Comparison of ENCODE assay signal across 1 cellular context in the genomic region with DNA sequence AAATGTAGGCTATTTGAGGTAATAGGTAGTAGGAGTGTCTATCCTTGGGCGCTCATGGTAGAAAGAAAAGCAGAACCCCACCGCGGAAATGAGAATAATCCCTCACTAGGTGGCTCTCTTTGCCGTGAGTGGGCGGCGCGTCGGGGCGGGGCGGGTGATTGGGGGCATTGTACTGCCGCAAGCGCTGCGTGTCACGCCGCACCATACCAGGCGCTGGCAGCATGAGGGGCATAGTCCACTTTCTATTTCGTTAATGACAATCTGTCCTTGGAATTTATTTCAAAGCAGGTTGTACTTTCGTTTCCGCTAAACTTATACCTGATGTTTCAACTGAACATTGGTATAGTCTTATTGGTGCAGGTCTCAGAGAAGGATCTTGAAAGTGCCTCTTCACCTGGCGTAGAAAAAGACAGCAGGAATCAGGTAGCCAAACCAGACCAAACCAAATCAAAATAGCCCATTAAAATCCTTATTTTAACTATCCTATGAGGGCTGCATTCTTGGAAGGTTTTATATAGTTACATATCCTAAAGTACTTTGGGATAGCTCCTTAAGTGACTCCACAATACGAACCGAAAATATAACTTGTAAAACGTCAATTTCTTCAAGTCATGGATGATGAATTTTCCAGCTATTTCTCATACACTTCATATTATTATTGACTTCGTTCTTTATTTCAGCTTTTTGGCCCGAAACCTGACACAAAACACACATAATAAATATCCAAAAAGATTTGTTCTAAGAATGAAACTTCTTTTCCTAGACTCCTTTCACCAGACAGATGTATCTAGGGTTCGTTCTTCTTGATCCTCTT.
TF ChIP-seq lines count a peak whose summit lies in the region.

No MANE protein-coding gene starts in this region.

TF ChIP-seq in HepG2, 621 proteins besides CTCF, POLR2A, EP300 and RAD21 (continued from another document and continues in another):
- TF ChIP-seq, protein P1, sequence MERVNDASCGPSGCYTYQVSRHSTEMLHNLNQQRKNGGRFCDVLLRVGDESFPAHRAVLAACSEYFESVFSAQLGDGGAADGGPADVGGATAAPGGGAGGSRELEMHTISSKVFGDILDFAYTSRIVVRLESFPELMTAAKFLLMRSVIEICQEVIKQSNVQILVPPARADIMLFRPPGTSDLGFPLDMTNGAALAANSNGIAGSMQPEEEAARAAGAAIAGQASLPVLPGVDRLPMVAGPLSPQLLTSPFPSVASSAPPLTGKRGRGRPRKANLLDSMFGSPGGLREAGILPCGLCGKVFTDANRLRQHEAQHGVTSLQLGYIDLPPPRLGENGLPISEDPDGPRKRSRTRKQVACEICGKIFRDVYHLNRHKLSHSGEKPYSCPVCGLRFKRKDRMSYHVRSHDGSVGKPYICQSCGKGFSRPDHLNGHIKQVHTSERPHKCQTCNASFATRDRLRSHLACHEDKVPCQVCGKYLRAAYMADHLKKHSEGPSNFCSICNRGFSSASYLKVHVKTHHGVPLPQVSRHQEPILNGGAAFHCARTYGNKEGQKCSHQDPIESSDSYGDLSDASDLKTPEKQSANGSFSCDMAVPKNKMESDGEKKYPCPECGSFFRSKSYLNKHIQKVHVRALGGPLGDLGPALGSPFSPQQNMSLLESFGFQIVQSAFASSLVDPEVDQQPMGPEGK (CRISPR knock-in tag; IDR thresholded peaks at IDR 0.05), result peak; percentile 93
- TF ChIP-seq, protein P2, sequence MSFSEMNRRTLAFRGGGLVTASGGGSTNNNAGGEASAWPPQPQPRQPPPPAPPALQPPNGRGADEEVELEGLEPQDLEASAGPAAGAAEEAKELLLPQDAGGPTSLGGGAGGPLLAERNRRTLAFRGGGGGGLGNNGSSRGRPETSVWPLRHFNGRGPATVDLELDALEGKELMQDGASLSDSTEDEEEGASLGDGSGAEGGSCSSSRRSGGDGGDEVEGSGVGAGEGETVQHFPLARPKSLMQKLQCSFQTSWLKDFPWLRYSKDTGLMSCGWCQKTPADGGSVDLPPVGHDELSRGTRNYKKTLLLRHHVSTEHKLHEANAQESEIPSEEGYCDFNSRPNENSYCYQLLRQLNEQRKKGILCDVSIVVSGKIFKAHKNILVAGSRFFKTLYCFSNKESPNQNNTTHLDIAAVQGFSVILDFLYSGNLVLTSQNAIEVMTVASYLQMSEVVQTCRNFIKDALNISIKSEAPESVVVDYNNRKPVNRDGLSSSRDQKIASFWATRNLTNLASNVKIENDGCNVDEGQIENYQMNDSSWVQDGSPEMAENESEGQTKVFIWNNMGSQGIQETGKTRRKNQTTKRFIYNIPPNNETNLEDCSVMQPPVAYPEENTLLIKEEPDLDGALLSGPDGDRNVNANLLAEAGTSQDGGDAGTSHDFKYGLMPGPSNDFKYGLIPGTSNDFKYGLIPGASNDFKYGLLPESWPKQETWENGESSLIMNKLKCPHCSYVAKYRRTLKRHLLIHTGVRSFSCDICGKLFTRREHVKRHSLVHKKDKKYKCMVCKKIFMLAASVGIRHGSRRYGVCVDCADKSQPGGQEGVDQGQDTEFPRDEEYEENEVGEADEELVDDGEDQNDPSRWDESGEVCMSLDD (CRISPR knock-in tag; IDR thresholded peaks at IDR 0.05; ENCODE audit: borderline replicate concordance), result no peak
- TF ChIP-seq MTA1 (CRISPR knock-in tag; IDR thresholded peaks at IDR 0.05; ENCODE audit: borderline replicate concordance) (no peak), ZNF629 (CRISPR knock-in tag; conservative IDR thresholded peaks at IDR 0.05) (0 out of 2 replicates have a peak, but pooled peaks have one; percentile 9), ZSCAN20 (CRISPR knock-in tag; IDR thresholded peaks at IDR 0.05; ENCODE audit: borderline replicate concordance) (no peak), TGIF2 (CRISPR knock-in tag; IDR thresholded peaks at IDR 0.05) (0 out of 2 replicates have a peak, but pooled peaks have one; percentile 41), MATR3 (CRISPR knock-in tag; IDR thresholded peaks at IDR 0.05) (no peak), ZNF12 (CRISPR knock-in tag; IDR thresholded peaks at IDR 0.05) (peak; percentile 67), ZNF546 (CRISPR knock-in tag; conservative IDR thresholded peaks at IDR 0.05) (no peak), ZNF3 (CRISPR knock-in tag; IDR thresholded peaks at IDR 0.05) (no peak), KDM3A (CRISPR knock-in tag; IDR thresholded peaks at IDR 0.05; ENCODE audit: low read depth) (0 out of 2 replicates have a peak, but pooled peaks have one; percentile 73), RFX1 (IDR thresholded peaks at IDR 0.05) (no peak), ZNF136 (CRISPR knock-in tag; IDR thresholded peaks at IDR 0.05; ENCODE audit: low read depth) (no peak), PAF1 (CRISPR knock-in tag; IDR thresholded peaks at IDR 0.05) (no peak), ZNF746 (CRISPR knock-in tag; IDR thresholded peaks at IDR 0.05) (no peak), HNF4A (CRISPR knock-in tag; IDR thresholded peaks at IDR 0.05) (peak; percentile 90), ELF3 (CRISPR knock-in tag; IDR thresholded peaks at IDR 0.05) (peak; percentile 83), ZNF556 (CRISPR knock-in tag; IDR thresholded peaks at IDR 0.05; ENCODE audit: borderline replicate concordance) (no peak), ZSCAN30 (CRISPR knock-in tag; IDR thresholded peaks at IDR 0.05) (peak; percentile 25; the same call in 1 of the 2 replicates), YEATS4 (CRISPR knock-in tag; IDR thresholded peaks at IDR 0.05; ENCODE audit: borderline replicate concordance) (peak; percentile 63; the same call in 1 of the 2 replicates), KDM2A (CRISPR knock-in tag; IDR thresholded peaks at IDR 0.05; ENCODE audit: borderline replicate concordance, low read depth) (peak; percentile 73)
- TF ChIP-seq, protein P3, sequence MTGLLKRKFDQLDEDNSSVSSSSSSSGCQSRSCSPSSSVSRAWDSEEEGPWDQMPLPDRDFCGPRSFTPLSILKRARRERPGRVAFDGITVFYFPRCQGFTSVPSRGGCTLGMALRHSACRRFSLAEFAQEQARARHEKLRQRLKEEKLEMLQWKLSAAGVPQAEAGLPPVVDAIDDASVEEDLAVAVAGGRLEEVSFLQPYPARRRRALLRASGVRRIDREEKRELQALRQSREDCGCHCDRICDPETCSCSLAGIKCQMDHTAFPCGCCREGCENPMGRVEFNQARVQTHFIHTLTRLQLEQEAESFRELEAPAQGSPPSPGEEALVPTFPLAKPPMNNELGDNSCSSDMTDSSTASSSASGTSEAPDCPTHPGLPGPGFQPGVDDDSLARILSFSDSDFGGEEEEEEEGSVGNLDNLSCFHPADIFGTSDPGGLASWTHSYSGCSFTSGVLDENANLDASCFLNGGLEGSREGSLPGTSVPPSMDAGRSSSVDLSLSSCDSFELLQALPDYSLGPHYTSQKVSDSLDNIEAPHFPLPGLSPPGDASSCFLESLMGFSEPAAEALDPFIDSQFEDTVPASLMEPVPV (CRISPR knock-in tag; IDR thresholded peaks at IDR 0.05), result no peak
- TF ChIP-seq, protein P4, sequence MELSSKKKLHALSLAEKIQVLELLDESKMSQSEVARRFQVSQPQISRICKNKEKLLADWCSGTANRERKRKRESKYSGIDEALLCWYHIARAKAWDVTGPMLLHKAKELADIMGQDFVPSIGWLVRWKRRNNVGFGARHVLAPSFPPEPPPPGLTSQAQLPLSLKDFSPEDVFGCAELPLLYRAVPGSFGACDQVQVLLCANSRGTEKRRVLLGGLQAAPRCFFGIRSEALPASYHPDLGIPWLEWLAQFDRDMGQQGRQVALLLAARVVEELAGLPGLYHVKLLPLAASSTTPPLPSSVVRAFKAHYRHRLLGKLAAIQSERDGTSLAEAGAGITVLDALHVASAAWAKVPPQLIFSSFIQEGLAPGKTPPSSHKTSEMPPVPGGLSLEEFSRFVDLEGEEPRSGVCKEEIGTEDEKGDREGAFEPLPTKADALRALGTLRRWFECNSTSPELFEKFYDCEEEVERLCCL (CRISPR knock-in tag; IDR thresholded peaks at IDR 0.05; ENCODE audit: borderline replicate concordance), result no peak
- TF ChIP-seq, protein P5, sequence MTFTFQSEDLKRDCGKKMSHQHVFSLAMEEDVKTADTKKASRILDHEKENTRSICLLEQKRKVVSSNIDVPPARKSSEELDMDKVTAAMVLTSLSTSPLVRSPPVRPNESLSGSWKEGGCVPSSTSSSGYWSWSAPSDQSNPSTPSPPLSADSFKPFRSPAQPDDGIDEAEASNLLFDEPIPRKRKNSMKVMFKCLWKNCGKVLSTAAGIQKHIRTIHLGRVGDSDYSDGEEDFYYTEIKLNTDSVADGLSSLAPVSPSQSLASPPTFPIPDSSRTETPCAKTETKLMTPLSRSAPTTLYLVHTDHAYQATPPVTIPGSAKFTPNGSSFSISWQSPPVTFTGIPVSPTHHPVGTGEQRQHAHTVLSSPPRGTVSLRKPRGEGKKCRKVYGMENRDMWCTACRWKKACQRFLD (CRISPR knock-in tag; IDR thresholded peaks at IDR 0.05; ENCODE audit: borderline replicate concordance), result no peak
- TF ChIP-seq, protein P6, sequence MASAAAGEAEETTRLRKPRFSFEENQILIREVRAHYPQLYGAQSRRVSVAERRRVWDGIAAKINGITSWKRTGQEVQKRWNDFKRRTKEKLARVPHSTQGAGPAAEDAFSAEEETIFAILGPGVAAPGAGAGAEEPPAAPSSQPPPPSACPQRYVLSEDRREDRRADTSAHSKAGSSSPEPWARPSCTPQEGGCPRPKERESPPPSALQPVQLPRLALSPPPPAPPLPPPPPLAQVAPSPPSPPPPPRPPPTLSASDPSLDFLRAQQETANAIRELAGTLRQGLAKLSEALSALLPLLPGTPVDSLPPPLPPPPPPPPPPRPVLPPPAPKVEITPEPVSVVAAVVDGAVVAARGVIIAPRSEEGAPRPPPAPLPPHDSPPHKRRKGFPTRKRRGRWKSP (CRISPR knock-in tag; IDR thresholded peaks at IDR 0.05), result peak; percentile 68; the same call in 1 of the 2 replicates
- TF ChIP-seq, protein P7, sequence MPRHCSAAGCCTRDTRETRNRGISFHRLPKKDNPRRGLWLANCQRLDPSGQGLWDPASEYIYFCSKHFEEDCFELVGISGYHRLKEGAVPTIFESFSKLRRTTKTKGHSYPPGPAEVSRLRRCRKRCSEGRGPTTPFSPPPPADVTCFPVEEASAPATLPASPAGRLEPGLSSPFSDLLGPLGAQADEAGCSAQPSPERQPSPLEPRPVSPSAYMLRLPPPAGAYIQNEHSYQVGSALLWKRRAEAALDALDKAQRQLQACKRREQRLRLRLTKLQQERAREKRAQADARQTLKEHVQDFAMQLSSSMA (CRISPR knock-in tag; IDR thresholded peaks at IDR 0.05), result no peak
- TF ChIP-seq, protein P8, sequence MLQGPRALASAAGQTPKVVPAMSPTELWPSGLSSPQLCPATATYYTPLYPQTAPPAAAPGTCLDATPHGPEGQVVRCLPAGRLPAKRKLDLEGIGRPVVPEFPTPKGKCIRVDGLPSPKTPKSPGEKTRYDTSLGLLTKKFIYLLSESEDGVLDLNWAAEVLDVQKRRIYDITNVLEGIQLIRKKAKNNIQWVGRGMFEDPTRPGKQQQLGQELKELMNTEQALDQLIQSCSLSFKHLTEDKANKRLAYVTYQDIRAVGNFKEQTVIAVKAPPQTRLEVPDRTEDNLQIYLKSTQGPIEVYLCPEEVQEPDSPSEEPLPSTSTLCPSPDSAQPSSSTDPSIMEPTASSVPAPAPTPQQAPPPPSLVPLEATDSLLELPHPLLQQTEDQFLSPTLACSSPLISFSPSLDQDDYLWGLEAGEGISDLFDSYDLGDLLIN (CRISPR knock-in tag; IDR thresholded peaks at IDR 0.05; ENCODE audit: borderline replicate concordance), result no peak
- TF ChIP-seq, protein P9, sequence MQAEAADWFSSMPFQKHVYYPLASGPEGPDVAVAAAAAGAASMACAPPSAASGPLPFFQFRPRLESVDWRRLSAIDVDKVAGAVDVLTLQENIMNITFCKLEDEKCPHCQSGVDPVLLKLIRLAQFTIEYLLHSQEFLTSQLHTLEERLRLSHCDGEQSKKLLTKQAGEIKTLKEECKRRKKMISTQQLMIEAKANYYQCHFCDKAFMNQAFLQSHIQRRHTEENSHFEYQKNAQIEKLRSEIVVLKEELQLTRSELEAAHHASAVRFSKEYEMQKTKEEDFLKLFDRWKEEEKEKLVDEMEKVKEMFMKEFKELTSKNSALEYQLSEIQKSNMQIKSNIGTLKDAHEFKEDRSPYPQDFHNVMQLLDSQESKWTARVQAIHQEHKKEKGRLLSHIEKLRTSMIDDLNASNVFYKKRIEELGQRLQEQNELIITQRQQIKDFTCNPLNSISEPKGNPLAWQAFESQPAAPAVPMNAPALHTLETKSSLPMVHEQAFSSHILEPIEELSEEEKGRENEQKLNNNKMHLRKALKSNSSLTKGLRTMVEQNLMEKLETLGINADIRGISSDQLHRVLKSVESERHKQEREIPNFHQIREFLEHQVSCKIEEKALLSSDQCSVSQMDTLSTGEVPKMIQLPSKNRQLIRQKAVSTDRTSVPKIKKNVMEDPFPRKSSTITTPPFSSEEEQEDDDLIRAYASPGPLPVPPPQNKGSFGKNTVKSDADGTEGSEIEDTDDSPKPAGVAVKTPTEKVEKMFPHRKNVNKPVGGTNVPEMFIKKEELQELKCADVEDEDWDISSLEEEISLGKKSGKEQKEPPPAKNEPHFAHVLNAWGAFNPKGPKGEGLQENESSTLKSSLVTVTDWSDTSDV (CRISPR knock-in tag; IDR thresholded peaks at IDR 0.05), result no peak
- TF ChIP-seq, protein P10, sequence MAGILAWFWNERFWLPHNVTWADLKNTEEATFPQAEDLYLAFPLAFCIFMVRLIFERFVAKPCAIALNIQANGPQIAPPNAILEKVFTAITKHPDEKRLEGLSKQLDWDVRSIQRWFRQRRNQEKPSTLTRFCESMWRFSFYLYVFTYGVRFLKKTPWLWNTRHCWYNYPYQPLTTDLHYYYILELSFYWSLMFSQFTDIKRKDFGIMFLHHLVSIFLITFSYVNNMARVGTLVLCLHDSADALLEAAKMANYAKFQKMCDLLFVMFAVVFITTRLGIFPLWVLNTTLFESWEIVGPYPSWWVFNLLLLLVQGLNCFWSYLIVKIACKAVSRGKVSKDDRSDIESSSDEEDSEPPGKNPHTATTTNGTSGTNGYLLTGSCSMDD (CRISPR knock-in tag; IDR thresholded peaks at IDR 0.05), result no peak
- TF ChIP-seq, protein P11, sequence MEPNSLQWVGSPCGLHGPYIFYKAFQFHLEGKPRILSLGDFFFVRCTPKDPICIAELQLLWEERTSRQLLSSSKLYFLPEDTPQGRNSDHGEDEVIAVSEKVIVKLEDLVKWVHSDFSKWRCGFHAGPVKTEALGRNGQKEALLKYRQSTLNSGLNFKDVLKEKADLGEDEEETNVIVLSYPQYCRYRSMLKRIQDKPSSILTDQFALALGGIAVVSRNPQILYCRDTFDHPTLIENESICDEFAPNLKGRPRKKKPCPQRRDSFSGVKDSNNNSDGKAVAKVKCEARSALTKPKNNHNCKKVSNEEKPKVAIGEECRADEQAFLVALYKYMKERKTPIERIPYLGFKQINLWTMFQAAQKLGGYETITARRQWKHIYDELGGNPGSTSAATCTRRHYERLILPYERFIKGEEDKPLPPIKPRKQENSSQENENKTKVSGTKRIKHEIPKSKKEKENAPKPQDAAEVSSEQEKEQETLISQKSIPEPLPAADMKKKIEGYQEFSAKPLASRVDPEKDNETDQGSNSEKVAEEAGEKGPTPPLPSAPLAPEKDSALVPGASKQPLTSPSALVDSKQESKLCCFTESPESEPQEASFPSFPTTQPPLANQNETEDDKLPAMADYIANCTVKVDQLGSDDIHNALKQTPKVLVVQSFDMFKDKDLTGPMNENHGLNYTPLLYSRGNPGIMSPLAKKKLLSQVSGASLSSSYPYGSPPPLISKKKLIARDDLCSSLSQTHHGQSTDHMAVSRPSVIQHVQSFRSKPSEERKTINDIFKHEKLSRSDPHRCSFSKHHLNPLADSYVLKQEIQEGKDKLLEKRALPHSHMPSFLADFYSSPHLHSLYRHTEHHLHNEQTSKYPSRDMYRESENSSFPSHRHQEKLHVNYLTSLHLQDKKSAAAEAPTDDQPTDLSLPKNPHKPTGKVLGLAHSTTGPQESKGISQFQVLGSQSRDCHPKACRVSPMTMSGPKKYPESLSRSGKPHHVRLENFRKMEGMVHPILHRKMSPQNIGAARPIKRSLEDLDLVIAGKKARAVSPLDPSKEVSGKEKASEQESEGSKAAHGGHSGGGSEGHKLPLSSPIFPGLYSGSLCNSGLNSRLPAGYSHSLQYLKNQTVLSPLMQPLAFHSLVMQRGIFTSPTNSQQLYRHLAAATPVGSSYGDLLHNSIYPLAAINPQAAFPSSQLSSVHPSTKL (CRISPR knock-in tag; IDR thresholded peaks at IDR 0.05), result peak; percentile 94
